Comparison of ENCODE assay signal across 8 cellular contexts in genomic region chr4:7102516-7102909, GRCh38.
DNase-seq lines count a peak whose midpoint lies in the region; ATAC-seq and TF ChIP-seq lines count a peak whose summit lies in the region.
"Not testable (repeated sequence)": the region's sequence is repeated elsewhere in the genome, so short reads cannot be mapped to it uniquely, and the experiment has no call there.

No MANE protein-coding gene starts in this region.

- H3K36me3 Mint-ChIP-seq in activated naive CD8-positive, alpha-beta T cell; nephron progenitor cell (ENCODE audit: low read depth); stimulated activated naive B cell treated with anti-CD40 and anti-IgM and Interleukin-4, amounts not matched to agents 10 μg/mL and 1 μg/mL and 100 μg/mL, for 72 hours: not testable (repeated sequence)

- H3K4me1 ChIP-seq in effector memory CD4-positive, alpha-beta T cell (ENCODE audit: control insufficient read depth, insufficient read depth, low read length, poor library complexity, severe bottlenecking): peaks cover 14% of the 10 kb centered on the region
- H3K4me1 ChIP-seq in iPS-20b (ENCODE audit: insufficient read depth, low read length): not testable (repeated sequence)

- H3K27me3 Mint-ChIP-seq in activated naive CD8-positive, alpha-beta T cell: not testable (repeated sequence)
- H3K27me3 Mint-ChIP-seq in nephron progenitor cell (ENCODE audit: low read depth, poor library complexity): peaks cover 30% of the 10 kb centered on the region
- peaks cover 8 to 16% of the 10 kb centered on the region in 2 donors for H3K27me3 Mint-ChIP-seq in stimulated activated naive B cell treated with anti-CD40 and anti-IgM and Interleukin-4, amounts not matched to agents 10 μg/mL and 1 μg/mL and 100 μg/mL, for 72 hours

- H3K4me3 ChIP-seq in AG09309 (ENCODE audit: control insufficient read depth, low read depth, low read length) (peak overlapping the region; percentile 70), HFF-Myc (replicated peaks; ENCODE audit: low read depth, low read length) (peak overlapping the region; percentile 61), iPS-20b (ENCODE audit: low read length) (peak overlapping the region; percentile 86)
- H3K4me3 ChIP-seq in effector memory CD4-positive, alpha-beta T cell (ENCODE audit: insufficient read depth, low read depth, low read length, poor library complexity, severe bottlenecking): peak overlapping the region; percentile 50

- not testable (repeated sequence) for DNase-seq in AG09309 (ENCODE audit: low read depth); HFF-Myc (ENCODE audit: extremely low read depth, low read depth); effector memory CD4-positive, alpha-beta T cell; nephron progenitor cell; stimulated activated naive B cell treated with anti-CD40 and anti-IgM and Interleukin-4, amounts not matched to agents 10 μg/mL and 1 μg/mL and 100 μg/mL, for 72 hours

- not testable (repeated sequence) for H3K9me3 Mint-ChIP-seq in activated naive CD8-positive, alpha-beta T cell (ENCODE audit: low read depth); nephron progenitor cell; stimulated activated naive B cell treated with anti-CD40 and anti-IgM and Interleukin-4, amounts not matched to agents 10 μg/mL and 1 μg/mL and 100 μg/mL, for 72 hours

- H3K27ac Mint-ChIP-seq in activated naive CD8-positive, alpha-beta T cell; nephron progenitor cell; stimulated activated naive B cell treated with anti-CD40 and anti-IgM and Interleukin-4, amounts not matched to agents 10 μg/mL and 1 μg/mL and 100 μg/mL, for 72 hours: not testable (repeated sequence)

- ATAC-seq in SK-N-SH treated with all-trans-retinoic acid at 6 μM for 48 hours: peak; percentile 11
- ATAC-seq in stimulated activated naive B cell treated with anti-CD40 and anti-IgM and Interleukin-4, amounts not matched to agents 10 μg/mL and 1 μg/mL and 100 μg/mL, for 72 hours (replicated peaks): peak in 1 of 2 donors; percentile 1

- not testable (repeated sequence) for TF ChIP-seq CTCF in AG09309 (IDR thresholded peaks at IDR 0.05; ENCODE audit: control insufficient read depth, insufficient read depth, low read depth, low read length, missing control alignments); HFF-Myc (IDR thresholded peaks at IDR 0.05; ENCODE audit: low read depth, low read length, missing control alignments); nephron progenitor cell (IDR thresholded peaks at IDR 0.05)

- not testable (repeated sequence) for H3K27me3 ChIP-seq in effector memory CD4-positive, alpha-beta T cell (replicated peaks; ENCODE audit: control insufficient read depth, insufficient read depth, low read length, poor library complexity, severe bottlenecking)
- peaks cover 45% of the 10 kb centered on the region for H3K27me3 ChIP-seq in iPS-20b (ENCODE audit: insufficient read depth, low read length)

- H3K27ac ChIP-seq in effector memory CD4-positive, alpha-beta T cell (ENCODE audit: insufficient read depth, low read length, poor library complexity, severe bottlenecking); iPS-20b (ENCODE audit: low read length): not testable (repeated sequence)

- H3K9ac ChIP-seq in iPS-20b (ENCODE audit: low read depth, low read length): not testable (repeated sequence)

- not testable (repeated sequence) for H3K9me3 ChIP-seq in effector memory CD4-positive, alpha-beta T cell (ENCODE audit: control insufficient read depth, low read length); iPS-20b (ENCODE audit: insufficient read depth, low read depth, low read length)

- H3K36me3 ChIP-seq in effector memory CD4-positive, alpha-beta T cell (ENCODE audit: control insufficient read depth, insufficient read depth, low read length); iPS-20b (ENCODE audit: insufficient read depth, low read depth, low read length): not testable (repeated sequence)

- peaks cover 18% of the 10 kb centered on the region for H3K4me1 Mint-ChIP-seq in activated naive CD8-positive, alpha-beta T cell (ENCODE audit: low read depth)
- H3K4me1 Mint-ChIP-seq in nephron progenitor cell: peaks cover 37% of the 10 kb centered on the region
- H3K4me1 Mint-ChIP-seq in stimulated activated naive B cell treated with anti-CD40 and anti-IgM and Interleukin-4, amounts not matched to agents 10 μg/mL and 1 μg/mL and 100 μg/mL, for 72 hours: peaks cover 11 to 21% of the 10 kb centered on the region in 2 donors

- peak overlapping the region; percentile 90 for H3K4me3 Mint-ChIP-seq in activated naive CD8-positive, alpha-beta T cell
- peak overlapping the region; percentile 86 for H3K4me3 Mint-ChIP-seq in nephron progenitor cell
- H3K4me3 Mint-ChIP-seq in stimulated activated naive B cell treated with anti-CD40 and anti-IgM and Interleukin-4, amounts not matched to agents 10 μg/mL and 1 μg/mL and 100 μg/mL, for 72 hours: peak overlapping the region; percentile 92 to 96
